In the genomic region with DNA sequence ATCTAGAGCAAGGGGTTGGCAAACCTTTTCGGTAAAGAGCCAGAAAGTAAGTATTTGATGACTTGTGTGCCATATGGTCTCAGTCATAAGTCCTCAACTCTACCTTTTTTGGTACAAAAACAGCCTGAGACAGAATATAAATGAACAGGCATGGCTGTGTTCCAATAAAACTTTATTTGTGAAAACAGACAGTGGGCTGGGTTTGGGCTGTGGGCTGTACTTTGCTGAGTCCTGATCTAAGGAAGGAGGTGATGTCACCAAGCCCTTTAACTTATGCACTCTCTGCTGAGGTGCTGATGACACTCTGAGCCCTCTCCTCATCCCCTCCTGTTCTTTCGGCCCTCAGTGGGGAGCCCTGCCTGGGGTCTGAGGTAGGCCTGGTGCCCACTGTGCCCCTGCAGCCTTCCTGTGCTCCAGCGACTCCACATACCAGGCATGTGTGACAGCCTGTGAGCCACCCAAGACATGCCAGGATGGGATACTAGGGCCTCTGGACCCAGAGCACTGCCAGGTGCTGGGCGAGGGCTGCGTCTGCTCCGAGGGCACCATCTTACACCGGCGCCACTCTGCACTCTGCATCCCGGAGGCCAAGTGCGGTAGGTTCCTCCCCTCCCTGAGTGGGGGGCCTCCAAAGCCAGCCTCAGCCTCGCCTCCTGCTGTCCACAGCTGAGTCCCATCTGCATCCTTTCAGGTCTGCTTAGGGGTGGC, we compare ENCODE assay signal across 1 cellular context.
TF ChIP-seq lines count a peak whose summit lies in the region.

No MANE protein-coding gene starts in this region.

TF ChIP-seq in K562, 482 proteins besides CTCF, POLR2A, EP300 and RAD21:
- TF ChIP-seq, protein P1, sequence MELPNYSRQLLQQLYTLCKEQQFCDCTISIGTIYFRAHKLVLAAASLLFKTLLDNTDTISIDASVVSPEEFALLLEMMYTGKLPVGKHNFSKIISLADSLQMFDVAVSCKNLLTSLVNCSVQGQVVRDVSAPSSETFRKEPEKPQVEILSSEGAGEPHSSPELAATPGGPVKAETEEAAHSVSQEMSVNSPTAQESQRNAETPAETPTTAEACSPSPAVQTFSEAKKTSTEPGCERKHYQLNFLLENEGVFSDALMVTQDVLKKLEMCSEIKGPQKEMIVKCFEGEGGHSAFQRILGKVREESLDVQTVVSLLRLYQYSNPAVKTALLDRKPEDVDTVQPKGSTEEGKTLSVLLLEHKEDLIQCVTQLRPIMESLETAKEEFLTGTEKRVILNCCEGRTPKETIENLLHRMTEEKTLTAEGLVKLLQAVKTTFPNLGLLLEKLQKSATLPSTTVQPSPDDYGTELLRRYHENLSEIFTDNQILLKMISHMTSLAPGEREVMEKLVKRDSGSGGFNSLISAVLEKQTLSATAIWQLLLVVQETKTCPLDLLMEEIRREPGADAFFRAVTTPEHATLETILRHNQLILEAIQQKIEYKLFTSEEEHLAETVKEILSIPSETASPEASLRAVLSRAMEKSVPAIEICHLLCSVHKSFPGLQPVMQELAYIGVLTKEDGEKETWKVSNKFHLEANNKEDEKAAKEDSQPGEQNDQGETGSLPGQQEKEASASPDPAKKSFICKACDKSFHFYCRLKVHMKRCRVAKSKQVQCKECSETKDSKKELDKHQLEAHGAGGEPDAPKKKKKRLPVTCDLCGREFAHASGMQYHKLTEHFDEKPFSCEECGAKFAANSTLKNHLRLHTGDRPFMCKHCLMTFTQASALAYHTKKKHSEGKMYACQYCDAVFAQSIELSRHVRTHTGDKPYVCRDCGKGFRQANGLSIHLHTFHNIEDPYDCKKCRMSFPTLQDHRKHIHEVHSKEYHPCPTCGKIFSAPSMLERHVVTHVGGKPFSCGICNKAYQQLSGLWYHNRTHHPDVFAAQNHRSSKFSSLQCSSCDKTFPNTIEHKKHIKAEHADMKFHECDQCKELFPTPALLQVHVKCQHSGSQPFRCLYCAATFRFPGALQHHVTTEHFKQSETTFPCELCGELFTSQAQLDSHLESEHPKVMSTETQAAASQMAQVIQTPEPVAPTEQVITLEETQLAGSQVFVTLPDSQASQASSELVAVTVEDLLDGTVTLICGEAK (IDR thresholded peaks at IDR 0.05): peak; percentile 97
- TF ChIP-seq, protein P1 (CRISPR knock-in tag; IDR thresholded peaks at IDR 0.05): peak; percentile 96
- no peak for TF ChIP-seq JUNB (CRISPR knock-in tag; conservative IDR thresholded peaks at IDR 0.05)
- TF ChIP-seq RBM14 (IDR thresholded peaks at IDR 0.05; ENCODE audit: borderline replicate concordance, insufficient read depth, low read depth, low read length): no peak
- TF ChIP-seq BRCA1 (IDR thresholded peaks at IDR 0.05): no peak
- no peak for TF ChIP-seq BRCA1 (CRISPR knock-in tag; IDR thresholded peaks at IDR 0.05)
- TF ChIP-seq ZNF707 (CRISPR knock-in tag; conservative IDR thresholded peaks at IDR 0.05): no peak
- TF ChIP-seq TRIM28 (IDR thresholded peaks at IDR 0.05): no peak
- TF ChIP-seq, protein P2, sequence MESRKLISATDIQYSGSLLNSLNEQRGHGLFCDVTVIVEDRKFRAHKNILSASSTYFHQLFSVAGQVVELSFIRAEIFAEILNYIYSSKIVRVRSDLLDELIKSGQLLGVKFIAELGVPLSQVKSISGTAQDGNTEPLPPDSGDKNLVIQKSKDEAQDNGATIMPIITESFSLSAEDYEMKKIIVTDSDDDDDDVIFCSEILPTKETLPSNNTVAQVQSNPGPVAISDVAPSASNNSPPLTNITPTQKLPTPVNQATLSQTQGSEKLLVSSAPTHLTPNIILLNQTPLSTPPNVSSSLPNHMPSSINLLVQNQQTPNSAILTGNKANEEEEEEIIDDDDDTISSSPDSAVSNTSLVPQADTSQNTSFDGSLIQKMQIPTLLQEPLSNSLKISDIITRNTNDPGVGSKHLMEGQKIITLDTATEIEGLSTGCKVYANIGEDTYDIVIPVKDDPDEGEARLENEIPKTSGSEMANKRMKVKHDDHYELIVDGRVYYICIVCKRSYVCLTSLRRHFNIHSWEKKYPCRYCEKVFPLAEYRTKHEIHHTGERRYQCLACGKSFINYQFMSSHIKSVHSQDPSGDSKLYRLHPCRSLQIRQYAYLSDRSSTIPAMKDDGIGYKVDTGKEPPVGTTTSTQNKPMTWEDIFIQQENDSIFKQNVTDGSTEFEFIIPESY (CRISPR knock-in tag; IDR thresholded peaks at IDR 0.05): no peak
- TF ChIP-seq, protein P3, sequence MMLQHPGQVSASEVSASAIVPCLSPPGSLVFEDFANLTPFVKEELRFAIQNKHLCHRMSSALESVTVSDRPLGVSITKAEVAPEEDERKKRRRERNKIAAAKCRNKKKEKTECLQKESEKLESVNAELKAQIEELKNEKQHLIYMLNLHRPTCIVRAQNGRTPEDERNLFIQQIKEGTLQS (IDR thresholded peaks at IDR 0.05): 0 out of 2 replicates have a peak, but pooled peaks have one; percentile 35
- TF ChIP-seq, protein P3 (CRISPR knock-in tag; conservative IDR thresholded peaks at IDR 0.05): no peak
- peak; percentile 5; the same call in 1 of the 2 replicates for TF ChIP-seq JUND (IDR thresholded peaks at IDR 0.05; ENCODE audit: borderline replicate concordance, low read depth, low read length)
- no peak for TF ChIP-seq JUND (tag; IDR thresholded peaks at IDR 0.05; ENCODE audit: borderline replicate concordance, low read depth, low read length)
- TF ChIP-seq MED1 (CRISPR knock-in tag; IDR thresholded peaks at IDR 0.05; ENCODE audit: borderline replicate concordance): no peak
